In genomic region chr1:222880586-222880985, GRCh38 we compare ENCODE assay signal across 10 cellular contexts.
DNase-seq lines count a peak whose midpoint lies in the region; ATAC-seq and TF ChIP-seq lines count a peak whose summit lies in the region.
"Had no signal": no experiment of that assay in that cellular context is flagged by ENCODE, and none has a peak within 500 bp of the region (broad histone marks: within the 10 kb centered on the region; RNA-seq: fewer than 3 reads in every experiment).

No MANE protein-coding gene starts in this region.

- H3K36me3 Mint-ChIP-seq in CD8-positive, alpha-beta T cell = peaks cover 9% of the 10 kb centered on the region

- no peaks in the 10 kb centered on the region for H3K27me3 Mint-ChIP-seq in CD8-positive, alpha-beta T cell (ENCODE audit: low read depth)

- no peaks in the 10 kb centered on the region for H3K36me3 ChIP-seq in CD8-positive, alpha-beta T cell (ENCODE audit: insufficient read depth, low read length)
- no peaks in the 10 kb centered on the region for H3K36me3 ChIP-seq in osteoblast (ENCODE audit: insufficient read depth, low read length)

- intact Hi-C loops in CD8-positive, alpha-beta T cell (cut with DNase I, micrococcal nuclease) = no loop called here

- no peak overlapping the region for H3K4me2 ChIP-seq in osteoblast (ENCODE audit: insufficient read depth, low read length)

- no peaks in the 10 kb centered on the region for H3K9me3 ChIP-seq in CD8-positive, alpha-beta T cell (ENCODE audit: low read length)
- no peaks in the 10 kb centered on the region for H3K9me3 ChIP-seq in osteoblast (ENCODE audit: low read depth, low read length)

- in situ Hi-C loops in astrocyte of the cerebellum (cut with HindIII; ENCODE audit: low sequenced_read_pairs) = no loop called here

- peaks cover 14% of the 10 kb centered on the region for H3K4me1 Mint-ChIP-seq in CD8-positive, alpha-beta T cell (ENCODE audit: low read depth)

- H3K79me2 ChIP-seq in osteoblast (ENCODE audit: insufficient read depth, low read length) = no peaks in the 10 kb centered on the region

- CTCF ChIA-PET in CD8-positive, alpha-beta T cell (lab: Charles Lee) = no interaction called here

- no peak overlapping the region for H3K4me3 Mint-ChIP-seq in CD8-positive, alpha-beta T cell

- no peaks in the 10 kb centered on the region for H4K20me1 ChIP-seq in osteoblast (ENCODE audit: insufficient read depth, low read length)

- H3K4me3 ChIP-seq in CD8-positive, alpha-beta T cell (ENCODE audit: low read depth, low read length) = no peak overlapping the region
- H3K4me3 ChIP-seq in astrocyte of the cerebellum (ENCODE audit: low read depth, low read length) (no peak overlapping the region), osteoblast (ENCODE audit: insufficient read depth, low read length) (no peak overlapping the region)
- H3K4me3 ChIP-seq: skin epidermis had no signal

- POLR2A ChIA-PET in CD8-positive, alpha-beta T cell (lab: Charles Lee) = no interaction called here

- H2AFZ ChIP-seq in osteoblast (ENCODE audit: low read length) = no peak overlapping the region

- peak in 1 of 7 experiments; percentile 20 for DNase-seq in CD8-positive, alpha-beta T cell
- DNase-seq in MV-4-11 (lab: John Stamatoyannopoulos, UW) = peak; percentile 33
- DNase-seq in astrocyte of the cerebellum (ENCODE audit: low read depth) = peak; percentile 8
- DNase-seq in osteoblast (ENCODE audit: insufficient read length, low spot score, missing footprints) = peak; percentile 38
- no peak for DNase-seq in 8988T
- DNase-seq in COLO668 (lab: John Stamatoyannopoulos, UW; ENCODE audit: unreplicated experiment) = no peak
- DNase-seq: NCI-H2107 had no signal

- peaks cover 6% of the 10 kb centered on the region for H3K4me1 ChIP-seq in CD8-positive, alpha-beta T cell (ENCODE audit: insufficient read depth, low read length)
- H3K4me1 ChIP-seq in osteoblast (ENCODE audit: insufficient read depth, low read length) = no peaks in the 10 kb centered on the region

- TF ChIP-seq CTCF in CD8-positive, alpha-beta T cell (IDR thresholded peaks at IDR 0.05) = no peak
- TF ChIP-seq CTCF in astrocyte of the cerebellum (IDR thresholded peaks at IDR 0.05; ENCODE audit: low read depth, low read length, missing control alignments) = no peak
- no peak for TF ChIP-seq CTCF in osteoblast (IDR thresholded peaks at IDR 0.05; ENCODE audit: extremely low read depth, low read depth, low read length)

- ATAC-seq in CD8-positive, alpha-beta T cell = peak; percentile 42
- ATAC-seq in HG02571 (IDR thresholded peaks at IDR 0.05; ENCODE audit: unreplicated experiment) (no peak), GM19452 (IDR thresholded peaks at IDR 0.05; ENCODE audit: unreplicated experiment) (no peak)

- no peak overlapping the region for H3K27ac ChIP-seq in CD8-positive, alpha-beta T cell (ENCODE audit: low read depth, low read length)
- H3K27ac ChIP-seq in osteoblast (ENCODE audit: low read depth, low read length) = no peak overlapping the region
- H3K27ac ChIP-seq: skin epidermis had no signal

- H3K9me3 Mint-ChIP-seq in CD8-positive, alpha-beta T cell = no peaks in the 10 kb centered on the region

- H3K27me3 ChIP-seq in CD8-positive, alpha-beta T cell (ENCODE audit: insufficient read depth, low read length) = no peaks in the 10 kb centered on the region
- H3K27me3 ChIP-seq in osteoblast (ENCODE audit: insufficient read depth, low read length) = no peaks in the 10 kb centered on the region

- H3K27ac Mint-ChIP-seq in CD8-positive, alpha-beta T cell = no peak overlapping the region

Comparison
In these comparisons a context has a peak if more than half of its experiments do, and no peak if none do; other contexts are left out.
1. DNase-seq: peak in MV-4-11 (single experiment), astrocyte of the cerebellum (single experiment) and osteoblast (single experiment); none in 8988T (single experiment) and COLO668 (single experiment).